ENCODE assay signal across 11 cellular contexts in genomic region chr2:218566296-218566695, GRCh38. TPM values are rescaled to one million over a fixed set of nuclear protein-coding genes. Genes with fewer than 3 reads are reported as not detected.
DNase-seq lines count a peak whose midpoint lies in the region; ATAC-seq and TF ChIP-seq lines count a peak whose summit lies in the region.
"Had no signal": no experiment of that assay in that cellular context is flagged by ENCODE, and none has a peak within 500 bp of the region (broad histone marks: within the 10 kb centered on the region; RNA-seq: fewer than 3 reads in every experiment).

No MANE protein-coding gene starts in this region.

- peak overlapping the region; percentile 44; the same call in 1 of the 2 replicates for H3K4me2 ChIP-seq in KMS-11

- H4K20me1 ChIP-seq in KMS-11 (ENCODE audit: insufficient read depth), result no peaks in the 10 kb centered on the region; the same call in 1 of the 2 replicates

- H3K27ac Mint-ChIP-seq in Calu3 (ENCODE audit: unreplicated experiment), result no peak overlapping the region
- H3K27ac Mint-ChIP-seq in activated T-helper 1 cell treated with anti-CD3 and anti-CD28 coated beads, Interleukin-12 subunit alpha, Interleukin-12 subunit beta, Interleukin-2, Interleukin-4 antibody, amounts not matched to agents 30 ng/mL and 10 ng/mL and 1 ng/mL, durations not matched to agents 14 hours and 24 hours and 36 hours, result peak overlapping the region; percentile 99
- no peak overlapping the region for H3K27ac Mint-ChIP-seq in nephron progenitor cell

- H3K4me3 Mint-ChIP-seq in Calu3 (ENCODE audit: low read depth, unreplicated experiment) (peak overlapping the region; percentile 77), nephron progenitor cell (peak overlapping the region; percentile 94)
- peak overlapping the region; percentile 94 for H3K4me3 Mint-ChIP-seq in activated T-helper 1 cell treated with anti-CD3 and anti-CD28 coated beads, Interleukin-12 subunit alpha, Interleukin-12 subunit beta, Interleukin-2, Interleukin-4 antibody, amounts not matched to agents 30 ng/mL and 10 ng/mL and 1 ng/mL, durations not matched to agents 14 hours and 24 hours and 36 hours

- intact Hi-C loops in Calu3 (cut with micrococcal nuclease; ENCODE audit: unreplicated experiment), result no loop called here
- intact Hi-C loops in activated T-helper 1 cell treated with anti-CD3 and anti-CD28 coated beads, Interleukin-12 subunit alpha, Interleukin-12 subunit beta, Interleukin-2, Interleukin-4 antibody, amounts not matched to agents 30 ng/mL and 10 ng/mL and 1 ng/mL, durations not matched to agents 14 hours and 24 hours and 36 hours (cut with micrococcal nuclease), result loop anchor here (5.0 kb wide), 2 partner anchors 331 to 1031 kb away; partner anchors contain the start of gene STK11IP

- H3K9me3 Mint-ChIP-seq in Calu3 (ENCODE audit: low read depth, unreplicated experiment) (no peaks in the 10 kb centered on the region), nephron progenitor cell (no peaks in the 10 kb centered on the region)
- no peaks in the 10 kb centered on the region for H3K9me3 Mint-ChIP-seq in activated T-helper 1 cell treated with anti-CD3 and anti-CD28 coated beads, Interleukin-12 subunit alpha, Interleukin-12 subunit beta, Interleukin-2, Interleukin-4 antibody, amounts not matched to agents 30 ng/mL and 10 ng/mL and 1 ng/mL, durations not matched to agents 14 hours and 24 hours and 36 hours

- peaks cover 56% of the 10 kb centered on the region for H3K79me2 ChIP-seq in KMS-11 (ENCODE audit: insufficient read depth, low read depth)

- no peak for DNase-seq in Calu3
- DNase-seq in activated T-helper 1 cell treated with anti-CD3 and anti-CD28 coated beads, Interleukin-12 subunit alpha, Interleukin-12 subunit beta, Interleukin-2, Interleukin-4 antibody, amounts not matched to agents 30 ng/mL and 10 ng/mL and 1 ng/mL, durations not matched to agents 14 hours and 24 hours and 36 hours (ENCODE audit: low spot score), result no peak
- DNase-seq in nephron progenitor cell, result no peak
- DNase-seq in EL, result no peak
- DNase-seq: activated CD8-positive, alpha-beta memory T cell treated with anti-CD3 and anti-CD28 coated beads, Interleukin-2, amount 50 U/mL, for 48 hours; IMR-90; left ventricle myocardium inferior; upper lobe of left lung had no signal

- no peak overlapping the region for H2AFZ ChIP-seq in KMS-11 (ENCODE audit: low read depth)

- H3K4me1 Mint-ChIP-seq in Calu3 (ENCODE audit: low read depth, unreplicated experiment), result peaks cover 29% of the 10 kb centered on the region
- H3K4me1 Mint-ChIP-seq in activated T-helper 1 cell treated with anti-CD3 and anti-CD28 coated beads, Interleukin-12 subunit alpha, Interleukin-12 subunit beta, Interleukin-2, Interleukin-4 antibody, amounts not matched to agents 30 ng/mL and 10 ng/mL and 1 ng/mL, durations not matched to agents 14 hours and 24 hours and 36 hours (ENCODE audit: low read depth), result peaks cover 61% of the 10 kb centered on the region
- H3K4me1 Mint-ChIP-seq in nephron progenitor cell, result peaks cover 39% of the 10 kb centered on the region

- ATAC-seq in GM21360 (IDR thresholded peaks at IDR 0.05; ENCODE audit: unreplicated experiment) (no peak), GM19023 (IDR thresholded peaks at IDR 0.05; ENCODE audit: unreplicated experiment) (no peak)

- H3K9ac ChIP-seq in KMS-11, result no peak overlapping the region

- no peaks in the 10 kb centered on the region for H3K27me3 Mint-ChIP-seq in Calu3 (ENCODE audit: unreplicated experiment)
- H3K27me3 Mint-ChIP-seq in activated T-helper 1 cell treated with anti-CD3 and anti-CD28 coated beads, Interleukin-12 subunit alpha, Interleukin-12 subunit beta, Interleukin-2, Interleukin-4 antibody, amounts not matched to agents 30 ng/mL and 10 ng/mL and 1 ng/mL, durations not matched to agents 14 hours and 24 hours and 36 hours (ENCODE audit: insufficient read depth), result peaks cover 3% of the 10 kb centered on the region
- no peaks in the 10 kb centered on the region for H3K27me3 Mint-ChIP-seq in nephron progenitor cell (ENCODE audit: low read depth, poor library complexity)

- CTCF ChIA-PET in Calu3 (lab: Charles Lee), result no interaction called here

- peaks cover 26% of the 10 kb centered on the region for H3K4me1 ChIP-seq in KMS-11 (ENCODE audit: low read depth, poor library complexity, severe bottlenecking)

- no peak overlapping the region for H3K4me3 ChIP-seq in KMS-11 (IDR thresholded peaks at IDR 0.05; ENCODE audit: insufficient read depth, low read depth, low read length)
- H3K4me3 ChIP-seq: left ventricle myocardium inferior, upper lobe of left lung had no signal

- no peaks in the 10 kb centered on the region for H3K36me3 ChIP-seq in KMS-11 (ENCODE audit: insufficient read depth)

- H3K27me3 ChIP-seq in KMS-11 (ENCODE audit: insufficient read depth, low read depth), result no peaks in the 10 kb centered on the region
- H3K27me3 ChIP-seq: upper lobe of left lung had no signal

- BruUV-seq in Calu3 (replicated peaks; lab: Mats Ljungman, UMichigan), result no TSS peak

- TF ChIP-seq CTCF in Calu3 (IDR thresholded peaks at IDR 0.05; ENCODE audit: unreplicated experiment), result no peak
- TF ChIP-seq CTCF in KMS-11 (conservative IDR thresholded peaks at IDR 0.05; ENCODE audit: low read depth, low read length), result no peak
- TF ChIP-seq CTCF in nephron progenitor cell (IDR thresholded peaks at IDR 0.05), result no peak

- H3K36me3 Mint-ChIP-seq in Calu3 (ENCODE audit: insufficient read depth, unreplicated experiment), result peaks cover 57% of the 10 kb centered on the region
- peaks cover 49% of the 10 kb centered on the region for H3K36me3 Mint-ChIP-seq in activated T-helper 1 cell treated with anti-CD3 and anti-CD28 coated beads, Interleukin-12 subunit alpha, Interleukin-12 subunit beta, Interleukin-2, Interleukin-4 antibody, amounts not matched to agents 30 ng/mL and 10 ng/mL and 1 ng/mL, durations not matched to agents 14 hours and 24 hours and 36 hours (ENCODE audit: low read depth)
- H3K36me3 Mint-ChIP-seq in nephron progenitor cell (ENCODE audit: low read depth), result peaks cover 35% of the 10 kb centered on the region

- no peak overlapping the region for H3K27ac ChIP-seq in KMS-11
- H3K27ac ChIP-seq: left ventricle myocardium inferior had no signal

RNA-seq across cellular contexts. Expression of gene USP37, which starts 1.9 kb away (rescaled TPM):
- total RNA-seq in Calu3 (2022), result 18.5 and 27.5 TPM in 2 replicates
- 43.5 and 50.4 TPM in 2 replicates for total RNA-seq in activated T-helper 1 cell treated with anti-CD3 and anti-CD28 coated beads, Interleukin-12 subunit alpha, Interleukin-12 subunit beta, Interleukin-2, Interleukin-4 antibody, amounts not matched to agents 30 ng/mL and 10 ng/mL and 1 ng/mL, durations not matched to agents 14 hours and 24 hours and 36 hours

RNA-seq across cellular contexts. Expression of gene CNOT9, which starts 2.3 kb away (rescaled TPM):
- 54.0 and 54.2 TPM in 2 replicates for total RNA-seq in Calu3 (2022)
- total RNA-seq in activated T-helper 1 cell treated with anti-CD3 and anti-CD28 coated beads, Interleukin-12 subunit alpha, Interleukin-12 subunit beta, Interleukin-2, Interleukin-4 antibody, amounts not matched to agents 30 ng/mL and 10 ng/mL and 1 ng/mL, durations not matched to agents 14 hours and 24 hours and 36 hours, result 138 TPM in 2 replicates

RNA-seq across cellular contexts. Expression of gene PLCD4, which starts 41.4 kb away (rescaled TPM):
- 0.38 and 0.95 TPM in 2 replicates for total RNA-seq in Calu3 (2022)
- 0.54 and 0.62 TPM in 2 replicates for total RNA-seq in activated T-helper 1 cell treated with anti-CD3 and anti-CD28 coated beads, Interleukin-12 subunit alpha, Interleukin-12 subunit beta, Interleukin-2, Interleukin-4 antibody, amounts not matched to agents 30 ng/mL and 10 ng/mL and 1 ng/mL, durations not matched to agents 14 hours and 24 hours and 36 hours
